In genomic region chr2:42115588-42115987, GRCh38 we compare ENCODE assay signal across 1 cellular context.
TF ChIP-seq lines count a peak whose summit lies in the region.

No MANE protein-coding gene starts in this region.

TF ChIP-seq in K562, 482 proteins besides CTCF, POLR2A, EP300 and RAD21:
- no peak for TF ChIP-seq NKRF (IDR thresholded peaks at IDR 0.05; ENCODE audit: borderline replicate concordance)
- TF ChIP-seq ZNF121 (CRISPR knock-in tag; conservative IDR thresholded peaks at IDR 0.05), result peak; percentile 75
